1 cellular context compared by ENCODE assay signal in the genomic region with DNA sequence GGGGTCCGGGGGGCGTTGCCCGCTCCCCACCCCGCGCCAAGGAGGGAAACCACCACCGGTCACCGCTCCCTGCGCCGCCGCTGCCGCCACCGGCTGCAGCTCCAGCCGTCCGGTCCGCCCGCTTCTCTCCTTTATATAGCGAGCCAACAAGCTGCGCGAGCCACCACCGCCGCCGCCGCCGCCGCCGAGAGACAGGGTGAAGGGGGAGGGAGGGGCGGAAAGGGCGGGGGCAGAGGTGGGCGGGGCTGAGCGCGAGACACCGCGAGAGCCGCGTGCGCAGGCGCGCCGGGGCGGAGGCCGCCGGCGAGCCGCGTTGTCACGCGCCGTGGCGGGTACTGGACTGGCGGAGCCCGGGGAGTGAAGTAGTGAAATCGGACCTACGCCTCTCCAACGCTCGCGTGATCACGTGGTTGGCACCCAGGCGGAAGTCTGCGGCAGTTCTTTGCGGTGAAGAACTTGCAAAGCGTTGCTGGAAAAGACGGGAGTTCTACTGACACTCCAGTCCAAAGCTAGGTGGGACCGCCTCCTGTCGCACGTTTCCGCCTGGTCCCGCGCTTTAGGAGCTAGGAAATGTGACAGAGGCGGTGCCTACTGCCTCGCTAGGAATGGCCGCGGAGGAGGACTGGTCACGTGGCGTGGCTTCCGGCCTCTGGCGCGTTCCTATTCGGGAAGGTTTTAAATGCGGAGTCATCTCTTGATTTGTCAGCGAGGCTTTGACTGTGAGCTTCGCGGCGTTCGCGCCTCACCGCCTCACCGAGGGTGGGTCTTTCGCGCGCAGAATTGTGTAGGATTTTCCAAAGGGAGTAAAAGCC.
TF ChIP-seq lines count a peak whose summit lies in the region.

A gene (minus strand): TSS at position 193 of the 812 bp plus-strand sequence. CDS start 441 bp downstream, outside the sequence.

TF ChIP-seq in GM23338, 12 proteins besides CTCF, POLR2A, EP300 and RAD21 (continued from another document):
- TF ChIP-seq POLR2AphosphoS5 (IDR thresholded peaks at IDR 0.05; ENCODE audit: low read depth): peak; percentile 89
- no peak for TF ChIP-seq EZH2phosphoT487 (IDR thresholded peaks at IDR 0.05; ENCODE audit: unreplicated experiment)
- TF ChIP-seq, protein P1, sequence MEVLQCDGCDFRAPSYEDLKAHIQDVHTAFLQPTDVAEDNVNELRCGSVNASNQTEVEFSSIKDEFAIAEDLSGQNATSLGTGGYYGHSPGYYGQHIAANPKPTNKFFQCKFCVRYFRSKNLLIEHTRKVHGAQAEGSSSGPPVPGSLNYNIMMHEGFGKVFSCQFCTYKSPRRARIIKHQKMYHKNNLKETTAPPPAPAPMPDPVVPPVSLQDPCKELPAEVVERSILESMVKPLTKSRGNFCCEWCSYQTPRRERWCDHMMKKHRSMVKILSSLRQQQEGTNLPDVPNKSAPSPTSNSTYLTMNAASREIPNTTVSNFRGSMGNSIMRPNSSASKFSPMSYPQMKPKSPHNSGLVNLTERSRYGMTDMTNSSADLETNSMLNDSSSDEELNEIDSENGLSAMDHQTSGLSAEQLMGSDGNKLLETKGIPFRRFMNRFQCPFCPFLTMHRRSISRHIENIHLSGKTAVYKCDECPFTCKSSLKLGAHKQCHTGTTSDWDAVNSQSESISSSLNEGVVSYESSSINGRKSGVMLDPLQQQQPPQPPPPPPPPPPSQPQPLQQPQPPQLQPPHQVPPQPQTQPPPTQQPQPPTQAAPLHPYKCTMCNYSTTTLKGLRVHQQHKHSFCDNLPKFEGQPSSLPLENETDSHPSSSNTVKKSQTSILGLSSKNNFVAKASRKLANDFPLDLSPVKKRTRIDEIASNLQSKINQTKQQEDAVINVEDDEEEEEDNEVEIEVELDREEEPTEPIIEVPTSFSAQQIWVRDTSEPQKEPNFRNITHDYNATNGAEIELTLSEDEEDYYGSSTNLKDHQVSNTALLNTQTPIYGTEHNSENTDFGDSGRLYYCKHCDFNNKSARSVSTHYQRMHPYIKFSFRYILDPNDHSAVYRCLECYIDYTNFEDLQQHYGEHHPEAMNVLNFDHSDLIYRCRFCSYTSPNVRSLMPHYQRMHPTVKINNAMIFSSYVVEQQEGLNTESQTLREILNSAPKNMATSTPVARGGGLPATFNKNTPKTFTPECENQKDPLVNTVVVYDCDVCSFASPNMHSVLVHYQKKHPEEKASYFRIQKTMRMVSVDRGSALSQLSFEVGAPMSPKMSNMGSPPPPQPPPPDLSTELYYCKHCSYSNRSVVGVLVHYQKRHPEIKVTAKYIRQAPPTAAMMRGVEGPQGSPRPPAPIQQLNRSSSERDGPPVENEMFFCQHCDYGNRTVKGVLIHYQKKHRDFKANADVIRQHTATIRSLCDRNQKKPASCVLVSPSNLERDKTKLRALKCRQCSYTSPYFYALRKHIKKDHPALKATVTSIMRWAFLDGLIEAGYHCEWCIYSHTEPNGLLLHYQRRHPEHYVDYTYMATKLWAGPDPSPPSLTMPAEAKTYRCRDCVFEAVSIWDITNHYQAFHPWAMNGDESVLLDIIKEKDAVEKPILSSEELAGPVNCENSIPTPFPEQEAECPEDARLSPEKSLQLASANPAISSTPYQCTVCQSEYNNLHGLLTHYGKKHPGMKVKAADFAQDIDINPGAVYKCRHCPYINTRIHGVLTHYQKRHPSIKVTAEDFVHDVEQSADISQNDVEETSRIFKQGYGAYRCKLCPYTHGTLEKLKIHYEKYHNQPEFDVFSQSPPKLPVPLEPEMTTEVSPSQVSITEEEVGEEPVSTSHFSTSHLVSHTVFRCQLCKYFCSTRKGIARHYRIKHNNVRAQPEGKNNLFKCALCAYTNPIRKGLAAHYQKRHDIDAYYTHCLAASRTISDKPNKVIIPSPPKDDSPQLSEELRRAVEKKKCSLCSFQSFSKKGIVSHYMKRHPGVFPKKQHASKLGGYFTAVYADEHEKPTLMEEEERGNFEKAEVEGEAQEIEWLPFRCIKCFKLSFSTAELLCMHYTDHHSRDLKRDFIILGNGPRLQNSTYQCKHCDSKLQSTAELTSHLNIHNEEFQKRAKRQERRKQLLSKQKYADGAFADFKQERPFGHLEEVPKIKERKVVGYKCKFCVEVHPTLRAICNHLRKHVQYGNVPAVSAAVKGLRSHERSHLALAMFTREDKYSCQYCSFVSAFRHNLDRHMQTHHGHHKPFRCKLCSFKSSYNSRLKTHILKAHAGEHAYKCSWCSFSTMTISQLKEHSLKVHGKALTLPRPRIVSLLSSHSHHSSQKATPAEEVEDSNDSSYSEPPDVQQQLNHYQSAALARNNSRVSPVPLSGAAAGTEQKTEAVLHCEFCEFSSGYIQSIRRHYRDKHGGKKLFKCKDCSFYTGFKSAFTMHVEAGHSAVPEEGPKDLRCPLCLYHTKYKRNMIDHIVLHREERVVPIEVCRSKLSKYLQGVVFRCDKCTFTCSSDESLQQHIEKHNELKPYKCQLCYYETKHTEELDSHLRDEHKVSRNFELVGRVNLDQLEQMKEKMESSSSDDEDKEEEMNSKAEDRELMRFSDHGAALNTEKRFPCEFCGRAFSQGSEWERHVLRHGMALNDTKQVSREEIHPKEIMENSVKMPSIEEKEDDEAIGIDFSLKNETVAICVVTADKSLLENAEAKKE (CRISPR knock-in tag; IDR thresholded peaks at IDR 0.05): no peak
- TF ChIP-seq ZNF331 (CRISPR knock-in tag; IDR thresholded peaks at IDR 0.05; ENCODE audit: low read depth): no peak
